ENCODE assay signal across 12 cellular contexts in genomic region chr18:13260114-13260926, GRCh38. TPM values are rescaled to one million over a fixed set of nuclear protein-coding genes. Genes with fewer than 3 reads are reported as not detected.
DNase-seq lines count a peak whose midpoint lies in the region; ATAC-seq, FAIRE-seq and TF ChIP-seq lines count a peak whose summit lies in the region.
"Had no signal": no experiment of that assay in that cellular context is flagged by ENCODE, and none has a peak within 500 bp of the region (broad histone marks: within the 10 kb centered on the region; RNA-seq: fewer than 3 reads in every experiment).

No MANE protein-coding gene starts in this region.

- TF ChIP-seq POLR2A in breast epithelium (IDR thresholded peaks at IDR 0.05) = no peak
- no peak for TF ChIP-seq POLR2A in esophagus squamous epithelium (IDR thresholded peaks at IDR 0.05)

- TF ChIP-seq CTCF in breast epithelium (IDR thresholded peaks at IDR 0.05) = no peak
- no peak for TF ChIP-seq CTCF in MCF 10A (IDR thresholded peaks at IDR 0.05; ENCODE audit: unreplicated experiment)
- no peak for TF ChIP-seq CTCF in esophagus squamous epithelium (IDR thresholded peaks at IDR 0.05)

- POLR2A ChIA-PET in MCF 10A (lab: Yijun Ruan, JAX) = no interaction called here
- POLR2A ChIA-PET in naive thymus-derived CD8-positive, alpha-beta T cell (lab: Charles Lee) = interaction anchor here (1.4 to 1.7 kb wide), 2 partner anchors 13 to 32 kb away, joined by 3 to 7 read pairs; no protein-coding TSS in a partner anchor

- intact Hi-C loops in breast epithelium (cut with DNase I; ENCODE audit: low total_unique reads) = no loop called here
- intact Hi-C loops in MCF 10A (cut with micrococcal nuclease) = no loop called here
- intact Hi-C loops in esophagus squamous epithelium (cut with DNase I) = no loop called here

- peak in 1 of 2 donors; percentile 52 for ATAC-seq in naive thymus-derived CD8-positive, alpha-beta T cell
- ATAC-seq in GM18907 (IDR thresholded peaks at IDR 0.05; ENCODE audit: unreplicated experiment) = no peak

- H3K27me3 Mint-ChIP-seq in MCF 10A (ENCODE audit: insufficient read depth, unreplicated experiment) = peaks cover 7% of the 10 kb centered on the region
- peaks cover 0 to 2% (median 0%) of the 10 kb centered on the region in 5 donors for H3K27me3 Mint-ChIP-seq in naive thymus-derived CD8-positive, alpha-beta T cell

- H3K4me1 Mint-ChIP-seq in MCF 10A (ENCODE audit: insufficient read depth, unreplicated experiment) = no peaks in the 10 kb centered on the region
- H3K4me1 Mint-ChIP-seq in naive thymus-derived CD8-positive, alpha-beta T cell = peaks cover 27 to 41% (median 31%) of the 10 kb centered on the region in 4 donors

- no peak overlapping the region for H3K4me3 Mint-ChIP-seq in MCF 10A (ENCODE audit: unreplicated experiment)
- H3K4me3 Mint-ChIP-seq in naive thymus-derived CD8-positive, alpha-beta T cell = peak overlapping the region in 7 of 10 donors; percentile 9 to 71 (median 31)

- FAIRE-seq in frontal cortex (lab: Jason Lieb, UNC) = no peak

- H3K27me3 ChIP-seq in breast epithelium = no peaks in the 10 kb centered on the region
- H3K27me3 ChIP-seq in esophagus squamous epithelium = no peaks in the 10 kb centered on the region

- DNase-seq in breast epithelium (ENCODE audit: low spot score in 2 of 2) (no peak), MCF 10A (ENCODE audit: unreplicated experiment) (no peak), esophagus squamous epithelium (lab: John Stamatoyannopoulos, UW) (no peak), NCI-H526 (lab: John Stamatoyannopoulos, UW) (no peak), frontal cortex (ENCODE audit: low spot score in 2 of 2) (no peak), iPS-NIHi11 (ENCODE audit: low spot score) (no peak)
- no peak for DNase-seq in naive thymus-derived CD8-positive, alpha-beta T cell
- DNase-seq: NCI-H446; SK-N-SH; stimulated activated CD4-positive, alpha-beta T cell treated with anti-CD3 and anti-CD28 coated beads, Interleukin-4, amount 100 ng/mL, for 24 hours had no signal

- H3K36me3 ChIP-seq in breast epithelium (no peaks in the 10 kb centered on the region), esophagus squamous epithelium (no peaks in the 10 kb centered on the region)

- WGBS in esophagus squamous epithelium, 2 donors = 27 to 32% methylated on average over 7 to 8 of the region's 8 CpGs

- H3K4me3 ChIP-seq in breast epithelium (peak overlapping the region in 1 of 3 donors; percentile 13), esophagus squamous epithelium (peak overlapping the region in 1 of 4 donors; percentile 3)

- H3K27ac Mint-ChIP-seq in MCF 10A (ENCODE audit: low read depth, unreplicated experiment) = no peak overlapping the region
- H3K27ac Mint-ChIP-seq in naive thymus-derived CD8-positive, alpha-beta T cell = peak overlapping the region in 8 of 10 donors; percentile 14 to 87 (median 52)

- H3K9me3 Mint-ChIP-seq in MCF 10A (ENCODE audit: unreplicated experiment) = peaks cover 14% of the 10 kb centered on the region
- H3K9me3 Mint-ChIP-seq in naive thymus-derived CD8-positive, alpha-beta T cell = no peaks in the 10 kb centered on the region

- CTCF ChIA-PET in MCF 10A (lab: Yijun Ruan, JAX) = no interaction called here

- H3K4me1 ChIP-seq in breast epithelium = peaks cover 0 to 17% of the 10 kb centered on the region in 2 donors
- H3K4me1 ChIP-seq in esophagus squamous epithelium = peaks cover 13 to 67% (median 35%) of the 10 kb centered on the region in 3 donors

- H3K27ac ChIP-seq in breast epithelium (peak overlapping the region; percentile 84 to 85), esophagus squamous epithelium (peak overlapping the region; percentile 39 to 80 (median 72))

- BruUV-seq in MCF 10A (replicated peaks; lab: Mats Ljungman, UMichigan) = no TSS peak

- H3K9me3 ChIP-seq in breast epithelium (no peaks in the 10 kb centered on the region), esophagus squamous epithelium (no peaks in the 10 kb centered on the region)
- H3K9me3 ChIP-seq: SK-N-SH had no signal

- H3K36me3 Mint-ChIP-seq in MCF 10A (ENCODE audit: insufficient read depth, unreplicated experiment) = no peaks in the 10 kb centered on the region
- peaks cover 0 to 2% (median 0%) of the 10 kb centered on the region in 3 donors for H3K36me3 Mint-ChIP-seq in naive thymus-derived CD8-positive, alpha-beta T cell

RNA-seq across cellular contexts. Expression of gene LDLRAD4, which starts 41.8 kb away (rescaled TPM):
- total RNA-seq in breast epithelium = 10 to 100 TPM; 28.5 to 94.3 (median 42.9) TPM
- total RNA-seq in MCF 10A (2022) = not detected in 2 replicates
- 10 to 100 TPM in 2 of 4 donors, 1 to 10 TPM in 1, under 1 TPM in 1; 0.91 to 17.9 (median 6.8) TPM for total RNA-seq in esophagus squamous epithelium
- total RNA-seq in naive thymus-derived CD8-positive, alpha-beta T cell = 10 to 100 TPM; 52.9 to 56.8 TPM
- polyA plus RNA-seq in naive thymus-derived CD8-positive, alpha-beta T cell = 10 to 100 TPM; 11.4 to 17.6 (median 11.4) TPM
- total RNA-seq in frontal cortex = 60.7 TPM
- polyA plus RNA-seq: BJ had no signal
